In the genomic region with DNA sequence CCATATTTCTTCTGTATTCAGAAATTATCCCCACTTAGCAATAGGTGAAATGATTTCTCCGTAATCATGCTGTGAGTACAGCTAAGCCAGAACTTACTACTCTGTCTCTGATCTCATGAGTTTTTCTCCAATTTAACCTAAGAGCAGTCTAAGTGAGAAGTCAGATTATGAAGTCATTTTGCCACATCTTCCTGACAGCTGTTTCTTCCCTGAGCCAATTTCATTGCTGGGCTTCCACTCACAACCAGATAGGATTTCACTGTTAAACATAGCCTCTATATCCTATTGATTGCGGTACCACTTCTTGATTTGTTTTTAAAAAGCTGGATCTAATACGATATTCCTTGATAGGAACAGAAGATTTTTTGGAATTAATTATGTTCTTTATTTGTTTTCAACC, we compare ENCODE assay signal across 26 cellular contexts.
"Had no signal": no experiment of that assay in that cellular context is flagged by ENCODE, and none has a peak within 500 bp of the region (broad histone marks: within the 10 kb centered on the region; RNA-seq: fewer than 3 reads in every experiment).

No MANE protein-coding gene starts in this region.

- H3K4me3 Mint-ChIP-seq: activated CD8-positive, alpha-beta T cell treated with anti-CD3 and anti-CD28 coated beads for 36 hours; activated naive CD8-positive, alpha-beta T cell; activated T-cell treated with anti-CD3 and anti-CD28 coated beads, Interleukin-2, amount 50 U/mL, for 4 hours; activated T-helper 17 cell treated with anti-CD3 and anti-CD28 coated beads, Interleukin-2, amount 50 U/mL, for 72 hours had no signal

- H3K36me3 ChIP-seq: colonic mucosa, gastrocnemius medialis, heart left ventricle had no signal

- H3K9me3 ChIP-seq: colonic mucosa, gastrocnemius medialis, heart left ventricle had no signal

- H3K4me3 ChIP-seq: colonic mucosa, gastrocnemius medialis, heart left ventricle had no signal

- H3K27ac Mint-ChIP-seq: activated CD8-positive, alpha-beta T cell treated with anti-CD3 and anti-CD28 coated beads for 36 hours; activated naive CD8-positive, alpha-beta T cell; activated T-helper 17 cell treated with anti-CD3 and anti-CD28 coated beads, Interleukin-2, amount 50 U/mL, for 72 hours had no signal

- H3K27ac ChIP-seq: colonic mucosa, foreskin keratinocyte, gastrocnemius medialis, heart left ventricle had no signal

- DNase-seq: activated CD4-positive, alpha-beta T cell treated with anti-CD3 and anti-CD28 coated beads for 1 hour; activated CD4-positive, alpha-beta T cell treated with anti-CD3 and anti-CD28 coated beads for 48 hours; activated CD4-positive, alpha-beta T cell treated with anti-CD3 and anti-CD28 coated beads, Interleukin-2, amount 50 U/mL, for 1 hour; activated CD4-positive, alpha-beta T cell treated with anti-CD3 and anti-CD28 coated beads, Interleukin-2, amount 50 U/mL, for 48 hours; activated CD4-positive, CD25-positive, alpha-beta regulatory T cell; activated CD8-positive, alpha-beta memory T cell treated with anti-CD3 and anti-CD28 coated beads for 24 hours; activated CD8-positive, alpha-beta T cell treated with anti-CD3 and anti-CD28 coated beads for 36 hours; activated effector memory CD4-positive, alpha-beta T cell treated with Interleukin-2 at 50 U/mL for 16 hours; activated gamma-delta T cell treated with Interleukin-2 at 50 U/mL for 16 hours; activated naive CD4-positive, alpha-beta T cell treated with anti-CD3 and anti-CD28 coated beads, Interleukin-2, amount 50 U/mL, for 16 hours; activated naive CD4-positive, alpha-beta T cell treated with Interleukin-2 at 50 U/mL for 16 hours; activated T-cell treated with anti-CD3 and anti-CD28 coated beads, Interleukin-2, amount 50 U/mL, for 4 hours; amniotic stem cell; anterior cingulate cortex; central memory CD4-positive, alpha-beta T cell; cerebellar nuclear complex; colonic mucosa; effector CD8-positive, alpha-beta T cell; foreskin keratinocyte; gastrocnemius medialis; glutamatergic neuron; heart left ventricle; T-helper 2 cell had no signal

- H3K27me3 Mint-ChIP-seq: activated CD8-positive, alpha-beta T cell treated with anti-CD3 and anti-CD28 coated beads for 36 hours; activated naive CD8-positive, alpha-beta T cell; activated T-helper 17 cell treated with anti-CD3 and anti-CD28 coated beads, Interleukin-2, amount 50 U/mL, for 72 hours had no signal

- ATAC-seq: activated CD8-positive, alpha-beta T cell treated with anti-CD3 and anti-CD28 coated beads for 36 hours; activated T-cell treated with anti-CD3 and anti-CD28 coated beads, Interleukin-2, amount 50 U/mL, for 4 hours; activated T-helper 17 cell treated with anti-CD3 and anti-CD28 coated beads, Interleukin-2, amount 50 U/mL, for 72 hours; esophagus mucosa; foreskin keratinocyte; gastrocnemius medialis; heart left ventricle had no signal

- H3K4me1 ChIP-seq: colonic mucosa, foreskin keratinocyte, gastrocnemius medialis, heart left ventricle had no signal

- H3K4me1 Mint-ChIP-seq: activated T-helper 17 cell treated with anti-CD3 and anti-CD28 coated beads, Interleukin-2, amount 50 U/mL, for 72 hours had no signal

- H3K27me3 ChIP-seq: colonic mucosa, foreskin keratinocyte, gastrocnemius medialis, heart left ventricle had no signal

- H3K36me3 Mint-ChIP-seq: activated naive CD8-positive, alpha-beta T cell had no signal
